Comparison of ENCODE assay signal across 8 cellular contexts in genomic region chr2:66432801-66433694, GRCh38. TPM values are rescaled to one million over a fixed set of nuclear protein-coding genes. Genes with fewer than 3 reads are reported as not detected.
DNase-seq lines count a peak whose midpoint lies in the region; ATAC-seq and TF ChIP-seq lines count a peak whose summit lies in the region.

No MANE protein-coding gene starts in this region.

- H3K27me3 ChIP-seq in fibroblast of lung (ENCODE audit: control insufficient read depth, insufficient read depth, low read length), result no peaks in the 10 kb centered on the region
- H3K27me3 ChIP-seq in thyroid gland, result peaks cover 2% of the 10 kb centered on the region

- H3K9me3 ChIP-seq in fibroblast of lung (ENCODE audit: control insufficient read depth, insufficient read depth, low read depth, low read length) (no peaks in the 10 kb centered on the region), thyroid gland (no peaks in the 10 kb centered on the region)

- H3K27ac Mint-ChIP-seq in activated naive CD4-positive, alpha-beta T cell treated with anti-CD3 and anti-CD28 coated beads for 36 hours, result no peak overlapping the region
- no peak overlapping the region for H3K27ac Mint-ChIP-seq in WTC11

- TF ChIP-seq CTCF in WTC11 (IDR thresholded peaks at IDR 0.05) (no peak), fibroblast of lung (conservative IDR thresholded peaks at IDR 0.05 in 1 of 2, IDR thresholded peaks at IDR 0.05 in 1 of 2; ENCODE audit: low read depth in 1 of 2, low read length in 2 of 2) (no peak), thyroid gland (IDR thresholded peaks at IDR 0.05) (peak in 1 of 6 experiments; percentile 4)

- intact Hi-C loops in activated naive CD4-positive, alpha-beta T cell treated with anti-CD3 and anti-CD28 coated beads for 36 hours (cut with micrococcal nuclease), result no loop called here
- intact Hi-C loops in thyroid gland (cut with DNase I), result loop anchor here (10.0 kb wide), 1 partner anchor 1042 kb away; no protein-coding TSS in a partner anchor

- CTCF ChIA-PET in activated naive CD4-positive, alpha-beta T cell treated with anti-CD3 and anti-CD28 coated beads for 36 hours (lab: Charles Lee), result interaction anchor here (0.8 kb wide), 1 partner anchor 138 kb away, joined by 3 read pairs; no protein-coding TSS in a partner anchor
- CTCF ChIA-PET in WTC11 (lab: Charles Lee), result interaction anchor here (0.6 to 5.8 kb wide), 9 partner anchors 12 to 793 kb away, joined by 3 to 81 read pairs (median 7); no protein-coding TSS in a partner anchor

- H3K79me2 ChIP-seq in fibroblast of lung (ENCODE audit: control insufficient read depth, insufficient read depth, low read length), result peaks cover 47% of the 10 kb centered on the region

- H3K4me2 ChIP-seq in fibroblast of lung (ENCODE audit: extremely low read depth, insufficient read depth, low read length), result peak overlapping the region; percentile 97

- H3K9ac ChIP-seq in fibroblast of lung (ENCODE audit: insufficient read depth, low read length), result peak overlapping the region; percentile 94

- DNase-seq in activated naive CD4-positive, alpha-beta T cell treated with anti-CD3 and anti-CD28 coated beads for 36 hours, result peak; percentile 42
- no peak for DNase-seq in activated naive CD4-positive, alpha-beta T cell (lab: John Stamatoyannopoulos, UW)
- DNase-seq in NCI-H2107 (lab: John Stamatoyannopoulos, UW) (peak; percentile 85), WTC11 (ENCODE audit: low spot score) (peak; percentile 90), fibroblast of lung (ENCODE audit: low read depth in 2 of 2) (peak; percentile 98), middle frontal gyrus (ENCODE audit: extremely low spot score, low spot score) (peak; percentile 91), thyroid gland (peak; percentile 67 to 68)

- H3K27me3 Mint-ChIP-seq in activated naive CD4-positive, alpha-beta T cell treated with anti-CD3 and anti-CD28 coated beads for 36 hours (ENCODE audit: low read depth), result peaks cover 77% of the 10 kb centered on the region
- H3K27me3 Mint-ChIP-seq in WTC11 (ENCODE audit: low read depth), result peaks cover 100% of the 10 kb centered on the region

- no peaks in the 10 kb centered on the region for H3K36me3 Mint-ChIP-seq in activated naive CD4-positive, alpha-beta T cell treated with anti-CD3 and anti-CD28 coated beads for 36 hours (ENCODE audit: low read depth)
- no peaks in the 10 kb centered on the region for H3K36me3 Mint-ChIP-seq in WTC11

- TF ChIP-seq POLR2A in thyroid gland (IDR thresholded peaks at IDR 0.05), result peak in 1 of 2 donors; percentile 46

- ATAC-seq in WTC11 (peak; percentile 58), HG03196 (IDR thresholded peaks at IDR 0.05; ENCODE audit: unreplicated experiment) (no peak)

- POLR2A ChIA-PET in WTC11 (lab: Charles Lee), result interaction anchor here (1.4 to 1.5 kb wide), 2 partner anchors 13 to 144 kb away, joined by 4 to 6 read pairs; no protein-coding TSS in a partner anchor

- H3K4me1 Mint-ChIP-seq in activated naive CD4-positive, alpha-beta T cell treated with anti-CD3 and anti-CD28 coated beads for 36 hours (ENCODE audit: low read depth), result peaks cover 28% of the 10 kb centered on the region
- H3K4me1 Mint-ChIP-seq in WTC11, result peaks cover 51% of the 10 kb centered on the region

- no peaks in the 10 kb centered on the region for H4K20me1 ChIP-seq in fibroblast of lung (ENCODE audit: control insufficient read depth, extremely low read depth, insufficient read depth, low read length)

- H2AFZ ChIP-seq in fibroblast of lung (ENCODE audit: low read length), result peak overlapping the region; percentile 65

- peak overlapping the region; percentile 93 for H3K27ac ChIP-seq in fibroblast of lung (ENCODE audit: insufficient read depth, low read length)
- H3K27ac ChIP-seq in thyroid gland, result peak overlapping the region in 2 of 3 donors; percentile 64 to 81

- 3 to 5% methylated on average over 51 of the region's 51 CpGs for WGBS in thyroid gland, 2 donors

- peaks cover 3% of the 10 kb centered on the region for H3K36me3 ChIP-seq in fibroblast of lung (ENCODE audit: control insufficient read depth, insufficient read depth, low read length)
- no peaks in the 10 kb centered on the region for H3K36me3 ChIP-seq in thyroid gland

- H3K4me3 ChIP-seq in fibroblast of lung (replicated peaks in 1 of 4; ENCODE audit: control extremely low read depth in 1 of 4, insufficient read depth in 1 of 4, low read depth in 3 of 4, low read length in 4 of 4), result peak overlapping the region; percentile 67 to 93 (median 84)
- H3K4me3 ChIP-seq in thyroid gland (replicated peaks in 1 of 3), result peak overlapping the region; percentile 16 to 59 (median 44)

- H3K9me3 Mint-ChIP-seq in activated naive CD4-positive, alpha-beta T cell treated with anti-CD3 and anti-CD28 coated beads for 36 hours, result no peaks in the 10 kb centered on the region
- no peaks in the 10 kb centered on the region for H3K9me3 Mint-ChIP-seq in WTC11

- H3K4me3 Mint-ChIP-seq in activated naive CD4-positive, alpha-beta T cell treated with anti-CD3 and anti-CD28 coated beads for 36 hours, result peak overlapping the region; percentile 68
- peak overlapping the region; percentile 97 for H3K4me3 Mint-ChIP-seq in WTC11

- H3K4me1 ChIP-seq in fibroblast of lung (ENCODE audit: control insufficient read depth, extremely low read depth, insufficient read depth, low read length), result peaks cover 2% of the 10 kb centered on the region
- peaks cover 4 to 15% of the 10 kb centered on the region in 2 donors for H3K4me1 ChIP-seq in thyroid gland

TF ChIP-seq in WTC11, 78 proteins besides CTCF, POLR2A, EP300 and RAD21:
- TF ChIP-seq NFYB (CRISPR knock-in tag; conservative IDR thresholded peaks at IDR 0.05; ENCODE audit: low read depth) (peak; percentile 65), ZBTB43 (CRISPR knock-in tag; IDR thresholded peaks at IDR 0.05) (peak; percentile 25; the same call in 1 of the 2 replicates), NFATC4 (CRISPR knock-in tag; IDR thresholded peaks at IDR 0.05) (no peak), SP1 (CRISPR knock-in tag; conservative IDR thresholded peaks at IDR 0.05) (0 out of 2 replicates have a peak, but pooled peaks have one; percentile 26), ESRRA (CRISPR knock-in tag; IDR thresholded peaks at IDR 0.05; ENCODE audit: borderline replicate concordance) (no peak), JAZF1 (CRISPR knock-in tag; IDR thresholded peaks at IDR 0.05) (no peak), ZSCAN18 (CRISPR knock-in tag; IDR thresholded peaks at IDR 0.05) (no peak)
TF ChIP-seq in WTC11: peak in this region for 3.

RNA-seq across cellular contexts. Expression of gene MEIS1, which starts 1.9 kb away (rescaled TPM):
- total RNA-seq in activated naive CD4-positive, alpha-beta T cell treated with anti-CD3 and anti-CD28 coated beads for 36 hours, result not detected
- total RNA-seq in WTC11 (2021) (0.30 to 0.48 TPM (median 0.39 TPM) in 3 replicates), fibroblast of lung (119 and 139 TPM in 2 replicates), thyroid gland (10 to 100 TPM in 2 of 4 donors, 1 to 10 TPM in 2; 6.8 to 11.8 (median 9.4) TPM)
- 48.3 and 51.6 TPM in 2 replicates for polyA plus RNA-seq in fibroblast of lung
- polyA plus RNA-seq in fibroblast of lung (2012), result 43.2 and 44.1 TPM in 2 replicates
- polyA minus RNA-seq in fibroblast of lung (ENCODE audit: low replicate concordance), result 62.6 and 69.9 TPM in 2 replicates

Comparison
In these comparisons a context has a peak if more than half of its experiments do, and no peak if none do; other contexts are left out.
1. DNase-seq: peak in activated naive CD4-positive, alpha-beta T cell treated with anti-CD3 and anti-CD28 coated beads for 36 hours (single experiment), NCI-H2107 (single experiment), WTC11 (single experiment), fibroblast of lung (2 of 2), middle frontal gyrus (single experiment) and thyroid gland (2 of 2); none in activated naive CD4-positive, alpha-beta T cell (0 of 4).